27 cellular contexts compared by ENCODE assay signal in genomic region chr1:152170287-152170933, GRCh38. TPM values are rescaled to one million over a fixed set of nuclear protein-coding genes. Genes with fewer than 3 reads are reported as not detected.
"Had no signal": no experiment of that assay in that cellular context is flagged by ENCODE, and none has a peak within 500 bp of the region (broad histone marks: within the 10 kb centered on the region; RNA-seq: fewer than 3 reads in every experiment).

No MANE protein-coding gene starts in this region.

- H3K4me3 ChIP-seq: ascending aorta, gastroesophageal sphincter, left ventricle myocardium inferior, sigmoid colon, smooth muscle cell, transverse colon, vagina had no signal

- ATAC-seq: activated naive CD4-positive, alpha-beta T cell treated with anti-CD3 and anti-CD28 coated beads, Interleukin-2, amount 50 U/mL, for 72 hours; activated T-helper 17 cell treated with anti-CD3 and anti-CD28 coated beads, Interleukin-2, amount 50 U/mL, for 72 hours; esophagus mucosa; gastroesophageal sphincter; natural killer cell; stimulated activated naive B cell treated with anti-CD40 and anti-IgM and Interleukin-4, amounts not matched to agents 10 μg/mL and 1 μg/mL and 100 μg/mL, for 72 hours had no signal

- H3K4me2 ChIP-seq: smooth muscle cell had no signal

- H3K27ac ChIP-seq: gastroesophageal sphincter, left ventricle myocardium inferior, transverse colon, vagina, WERI-Rb-1 had no signal

- H3K9me3 ChIP-seq: ascending aorta, gastroesophageal sphincter, left ventricle myocardium inferior, sigmoid colon, transverse colon, vagina had no signal

- H3K27me3 ChIP-seq: ascending aorta, gastroesophageal sphincter, sigmoid colon, transverse colon, vagina had no signal

- DNase-seq: activated CD4-positive, alpha-beta T cell treated with anti-CD3 and anti-CD28 coated beads for 1 hour; activated T-cell treated with anti-CD3 and anti-CD28 coated beads, Interleukin-2, amount 50 U/mL, for 1 hour; central memory CD4-positive, alpha-beta T cell; effector memory CD4-positive, alpha-beta T cell; head of caudate nucleus; hypothalamus; left ventricle myocardium inferior; midbrain; natural killer cell; sigmoid colon; stimulated activated CD4-positive, alpha-beta T cell treated with anti-CD3 and anti-CD28 coated beads, Interleukin-2, amount 100 ng/mL, for 48 hours; stimulated activated CD8-positive, alpha-beta memory T cell treated with anti-CD3 and anti-CD28 coated beads, Interleukin-4, amount 100 ng/mL, for 48 hours; stimulated activated naive B cell treated with anti-CD40 and anti-IgM and Interleukin-4, amounts not matched to agents 10 μg/mL and 1 μg/mL and 100 μg/mL, for 72 hours; transverse colon; WERI-Rb-1 had no signal

- H3K36me3 ChIP-seq: ascending aorta, gastroesophageal sphincter, left ventricle myocardium inferior, sigmoid colon, transverse colon, vagina, WERI-Rb-1 had no signal

- H3K4me1 ChIP-seq: ascending aorta had no signal

RNA-seq across cellular contexts. Expression of gene RPTN, which starts 11.4 kb away (rescaled TPM):
- total RNA-seq: activated naive CD4-positive, alpha-beta T cell treated with anti-CD3 and anti-CD28 coated beads, Interleukin-2, amount 50 U/mL, for 72 hours; activated T-helper 17 cell treated with anti-CD3 and anti-CD28 coated beads, Interleukin-2, amount 50 U/mL, for 72 hours; ascending aorta; dermis microvascular lymphatic vessel endothelial cell; gastroesophageal sphincter; left ventricle myocardium inferior; lung microvascular endothelial cell; natural killer cell; posterior vena cava; sigmoid colon; smooth muscle cell; temporal lobe; transverse colon had no signal

RNA-seq across cellular contexts. Expression of gene HRNR, which starts 53.6 kb away (rescaled TPM):
- total RNA-seq: activated naive CD4-positive, alpha-beta T cell treated with anti-CD3 and anti-CD28 coated beads, Interleukin-2, amount 50 U/mL, for 72 hours; activated T-helper 17 cell treated with anti-CD3 and anti-CD28 coated beads, Interleukin-2, amount 50 U/mL, for 72 hours; ascending aorta; dermis microvascular lymphatic vessel endothelial cell; esophagus mucosa; left ventricle myocardium inferior; lung microvascular endothelial cell; natural killer cell; osteoblast; sigmoid colon; smooth muscle cell; temporal lobe; transverse colon; vagina had no signal

RNA-seq across cellular contexts. Expression of gene TCHH, which starts 55.2 kb away (rescaled TPM):
- total RNA-seq: ascending aorta, left ventricle myocardium inferior, natural killer cell, osteoblast, smooth muscle cell had no signal
